ENCODE assay signal across 16 cellular contexts in genomic region chr11:77436969-77437368, GRCh38.
"Had no signal": no experiment of that assay in that cellular context is flagged by ENCODE, and none has a peak within 500 bp of the region (broad histone marks: within the 10 kb centered on the region; RNA-seq: fewer than 3 reads in every experiment).

No MANE protein-coding gene starts in this region.

- H3K27me3 ChIP-seq: dorsolateral prefrontal cortex, neutrophil, stomach had no signal

- ATAC-seq: naive thymus-derived CD8-positive, alpha-beta T cell; sciatic nerve had no signal

- H3K9me3 ChIP-seq: neutrophil, stomach, thoracic aorta had no signal

- H3K36me3 ChIP-seq: neutrophil, stomach, thoracic aorta had no signal

- H3K4me3 ChIP-seq: dorsolateral prefrontal cortex, stomach, thoracic aorta had no signal

- DNase-seq: cortex of kidney; dorsolateral prefrontal cortex; effector CD8-positive, alpha-beta T cell; head of caudate nucleus; hippocampal formation; naive thymus-derived CD8-positive, alpha-beta T cell; posterior cingulate gyrus; stimulated activated CD4-positive, alpha-beta T cell treated with anti-CD3 and anti-CD28 coated beads, Interleukin-2, amount 100 ng/mL, for 24 hours; stimulated activated CD4-positive, alpha-beta T cell treated with anti-CD3 and anti-CD28 coated beads, Interleukin-4, amount 100 ng/mL, for 4 hours; stimulated activated naive CD4-positive, alpha-beta T cell; stomach; substantia nigra; trophoblast cell had no signal
